1 cellular context compared by ENCODE assay signal in genomic region chr3:23889401-23889800, GRCh38.
TF ChIP-seq lines count a peak whose summit lies in the region.

No MANE protein-coding gene starts in this region.

TF ChIP-seq in WTC11, 78 proteins besides CTCF, POLR2A, EP300 and RAD21 (continued from another document):
- TF ChIP-seq HMGXB4 (CRISPR knock-in tag; IDR thresholded peaks at IDR 0.05) (no peak), AFF4 (CRISPR knock-in tag; IDR thresholded peaks at IDR 0.05; ENCODE audit: borderline replicate concordance) (no peak)
